ENCODE assay signal across 9 cellular contexts in the genomic region with DNA sequence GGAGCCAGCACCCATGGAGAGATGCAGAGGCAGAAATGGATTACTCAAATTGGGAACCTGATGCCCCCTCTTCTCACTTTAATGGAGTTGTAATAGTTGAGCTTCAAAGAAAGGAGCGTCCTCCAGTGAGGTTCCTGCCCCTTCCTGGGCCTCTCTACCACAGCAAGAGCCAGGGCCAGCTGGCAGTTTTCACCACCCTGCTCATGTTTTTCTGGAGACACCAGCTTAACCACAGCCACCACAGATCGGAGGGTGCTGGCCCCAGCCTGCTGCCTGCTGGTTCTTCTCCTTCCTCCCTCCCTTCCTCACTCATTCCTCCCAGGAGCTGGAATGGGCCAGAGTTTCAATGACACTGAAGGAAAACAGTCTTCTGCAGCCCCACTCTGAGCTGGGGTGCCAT. TPM values are rescaled to one million over a fixed set of nuclear protein-coding genes. Genes with fewer than 3 reads are reported as not detected.
DNase-seq lines count a peak whose midpoint lies in the region; ATAC-seq and TF ChIP-seq lines count a peak whose summit lies in the region.
"Had no signal": no experiment of that assay in that cellular context is flagged by ENCODE, and none has a peak within 500 bp of the region (broad histone marks: within the 10 kb centered on the region; RNA-seq: fewer than 3 reads in every experiment).

No MANE protein-coding gene starts in this region.

- no peaks in the 10 kb centered on the region for H3K27me3 Mint-ChIP-seq in activated naive CD8-positive, alpha-beta T cell treated with anti-CD3 and anti-CD28 coated beads, Interleukin-2, amount 10 ng/mL, durations not matched to agents 7 days and 5 days
- H3K27me3 Mint-ChIP-seq in naive thymus-derived CD8-positive, alpha-beta T cell, result peaks cover 0 to 4% (median 0%) of the 10 kb centered on the region in 5 donors

- no peak for TF ChIP-seq POLR2A in NB4 (IDR thresholded peaks at IDR 0.05; ENCODE audit: extremely low read depth, insufficient read length)

- peak overlapping the region; percentile 35 for H3K4me3 Mint-ChIP-seq in activated naive CD8-positive, alpha-beta T cell treated with anti-CD3 and anti-CD28 coated beads, Interleukin-2, amount 10 ng/mL, durations not matched to agents 7 days and 5 days
- peak overlapping the region in 1 of 10 donors; percentile 8 for H3K4me3 Mint-ChIP-seq in naive thymus-derived CD8-positive, alpha-beta T cell

- DNase-seq in GF-D8 (lab: John Stamatoyannopoulos, UW) (peak; percentile 57), NB4 (ENCODE audit: low read depth) (peak; percentile 90), COR-L47 (lab: John Stamatoyannopoulos, UW) (no peak), kidney tubule cell (ENCODE audit: low spot score) (no peak), ureter (ENCODE audit: low spot score) (no peak)
- DNase-seq in activated naive CD8-positive, alpha-beta T cell treated with anti-CD3 and anti-CD28 coated beads, Interleukin-2, amount 10 ng/mL, durations not matched to agents 7 days and 5 days, result no peak
- no peak for DNase-seq in naive thymus-derived CD8-positive, alpha-beta T cell
- DNase-seq in effector CD4-positive, alpha-beta T cell, result no peak
- DNase-seq: activated CD8-positive, alpha-beta memory T cell treated with anti-CD3 and anti-CD28 coated beads, Interleukin-2, amount 50 U/mL, for 4 hours had no signal

- peaks cover 29% of the 10 kb centered on the region for H3K4me1 Mint-ChIP-seq in activated naive CD8-positive, alpha-beta T cell treated with anti-CD3 and anti-CD28 coated beads, Interleukin-2, amount 10 ng/mL, durations not matched to agents 7 days and 5 days
- H3K4me1 Mint-ChIP-seq in naive thymus-derived CD8-positive, alpha-beta T cell, result peaks cover 22 to 54% (median 40%) of the 10 kb centered on the region in 4 donors

- no peak for TF ChIP-seq CTCF in NB4 (IDR thresholded peaks at IDR 0.05; ENCODE audit: low read depth, low read length)

- no peak overlapping the region for H3K4me3 ChIP-seq in NB4 (ENCODE audit: low read depth, low read length)

- no peak for ATAC-seq in activated naive CD8-positive, alpha-beta T cell treated with anti-CD3 and anti-CD28 coated beads, Interleukin-2, amount 10 ng/mL, durations not matched to agents 7 days and 5 days (ENCODE audit: low read depth)
- ATAC-seq in naive thymus-derived CD8-positive, alpha-beta T cell, result no peak

- no peaks in the 10 kb centered on the region for H3K36me3 Mint-ChIP-seq in activated naive CD8-positive, alpha-beta T cell treated with anti-CD3 and anti-CD28 coated beads, Interleukin-2, amount 10 ng/mL, durations not matched to agents 7 days and 5 days
- no peaks in the 10 kb centered on the region for H3K36me3 Mint-ChIP-seq in naive thymus-derived CD8-positive, alpha-beta T cell

- H3K27ac Mint-ChIP-seq in activated naive CD8-positive, alpha-beta T cell treated with anti-CD3 and anti-CD28 coated beads, Interleukin-2, amount 10 ng/mL, durations not matched to agents 7 days and 5 days, result no peak overlapping the region
- peak overlapping the region in 6 of 10 donors; percentile 5 to 68 (median 27) for H3K27ac Mint-ChIP-seq in naive thymus-derived CD8-positive, alpha-beta T cell

- POLR2A ChIA-PET in activated naive CD8-positive, alpha-beta T cell treated with anti-CD3 and anti-CD28 coated beads, Interleukin-2, amount 10 ng/mL, durations not matched to agents 7 days and 5 days (lab: Charles Lee), result no interaction called here
- POLR2A ChIA-PET in naive thymus-derived CD8-positive, alpha-beta T cell (lab: Charles Lee), result no interaction called here

- H3K9me3 Mint-ChIP-seq in activated naive CD8-positive, alpha-beta T cell treated with anti-CD3 and anti-CD28 coated beads, Interleukin-2, amount 10 ng/mL, durations not matched to agents 7 days and 5 days, result no peaks in the 10 kb centered on the region
- no peaks in the 10 kb centered on the region for H3K9me3 Mint-ChIP-seq in naive thymus-derived CD8-positive, alpha-beta T cell

RNA-seq across cellular contexts. Expression of a gene that starts 57.8 kb away (rescaled TPM):
- total RNA-seq in activated naive CD8-positive, alpha-beta T cell treated with anti-CD3 and anti-CD28 coated beads, Interleukin-2, amount 10 ng/mL, durations not matched to agents 7 days and 5 days, result 10 to 100 TPM; 13.3 to 14.5 TPM
- 10 to 100 TPM; 18.9 TPM for total RNA-seq in naive thymus-derived CD8-positive, alpha-beta T cell
- 1 to 10 TPM; 5.4 to 9.5 (median 6.9) TPM for polyA plus RNA-seq in naive thymus-derived CD8-positive, alpha-beta T cell
- total RNA-seq in ureter, result 16.9 TPM

Comparison
In these comparisons a context has a peak if more than half of its experiments do, and no peak if none do; other contexts are left out.
1. DNase-seq: peak in GF-D8 (single experiment) and NB4 (single experiment); none in activated naive CD8-positive, alpha-beta T cell treated with anti-CD3 and anti-CD28 coated beads, Interleukin-2, amount 10 ng/mL, durations not matched to agents 7 days and 5 days (single experiment), naive thymus-derived CD8-positive, alpha-beta T cell (0 of 10), effector CD4-positive, alpha-beta T cell (single experiment), COR-L47 (single experiment), kidney tubule cell (single experiment) and ureter (single experiment).